ENCODE assay signal across 8 cellular contexts in genomic region chr9:117411547-117411946, GRCh38. TPM values are rescaled to one million over a fixed set of nuclear protein-coding genes. Genes with fewer than 3 reads are reported as not detected.
A peak's percentile ranks its signal among the peaks of the same experiment; 100 is the strongest.
DNase-seq lines count a peak whose midpoint lies in the region; ATAC-seq and TF ChIP-seq lines count a peak whose summit lies in the region.

No MANE protein-coding gene starts in this region.

- TF ChIP-seq CTCF in AG10803 (conservative IDR thresholded peaks at IDR 0.05; ENCODE audit: low read length), result peak; percentile 59

- peak; percentile 77 for ATAC-seq in GM18867 (IDR thresholded peaks at IDR 0.05; ENCODE audit: unreplicated experiment)

- peak; percentile 1 for DNase-seq in AG10803 (ENCODE audit: low read depth)
- peak; percentile 10 to 50 for DNase-seq in NCI-H446 (lab: John Stamatoyannopoulos, UW)
- peak; percentile 32 for DNase-seq in dermis blood vessel endothelial cell
- peak; percentile 42 for DNase-seq in mucosa of gallbladder (ENCODE audit: low spot score)
- no peak for DNase-seq in activated CD4-positive, CD25-positive, alpha-beta regulatory T cell (lab: John Stamatoyannopoulos, UW)
- DNase-seq in effector CD8-positive, alpha-beta T cell (lab: John Stamatoyannopoulos, UW), result no peak
- DNase-seq in activated T-helper 2 cell treated with anti-CD3 and anti-CD28 coated beads, Interferon-gamma antibody, Interleukin-2, Interleukin-4, amounts not matched to agents 10 μg/mL and 5 μg/mL and 100 μg/mL, durations not matched to agents 14 hours and 24 hours and 36 hours (ENCODE audit: low spot score), result no peak

- no peak overlapping the region for H3K4me3 ChIP-seq in AG10803 (ENCODE audit: low read length)

- H3K36me3 Mint-ChIP-seq in activated T-helper 2 cell treated with anti-CD3 and anti-CD28 coated beads, Interferon-gamma antibody, Interleukin-2, Interleukin-4, amounts not matched to agents 10 μg/mL and 5 μg/mL and 100 μg/mL, durations not matched to agents 14 hours and 24 hours and 36 hours (ENCODE audit: low read depth), result peaks cover 2% of the 10 kb centered on the region

- peaks cover 34% of the 10 kb centered on the region for H3K27me3 Mint-ChIP-seq in activated T-helper 2 cell treated with anti-CD3 and anti-CD28 coated beads, Interferon-gamma antibody, Interleukin-2, Interleukin-4, amounts not matched to agents 10 μg/mL and 5 μg/mL and 100 μg/mL, durations not matched to agents 14 hours and 24 hours and 36 hours (ENCODE audit: low read depth)

- no peak overlapping the region for H3K27ac Mint-ChIP-seq in activated T-helper 2 cell treated with anti-CD3 and anti-CD28 coated beads, Interferon-gamma antibody, Interleukin-2, Interleukin-4, amounts not matched to agents 10 μg/mL and 5 μg/mL and 100 μg/mL, durations not matched to agents 14 hours and 24 hours and 36 hours

- no peaks in the 10 kb centered on the region for H3K9me3 Mint-ChIP-seq in activated T-helper 2 cell treated with anti-CD3 and anti-CD28 coated beads, Interferon-gamma antibody, Interleukin-2, Interleukin-4, amounts not matched to agents 10 μg/mL and 5 μg/mL and 100 μg/mL, durations not matched to agents 14 hours and 24 hours and 36 hours

- intact Hi-C loops in activated T-helper 2 cell treated with anti-CD3 and anti-CD28 coated beads, Interferon-gamma antibody, Interleukin-2, Interleukin-4, amounts not matched to agents 10 μg/mL and 5 μg/mL and 100 μg/mL, durations not matched to agents 14 hours and 24 hours and 36 hours (cut with micrococcal nuclease), result no loop called here

- H3K4me3 Mint-ChIP-seq in activated T-helper 2 cell treated with anti-CD3 and anti-CD28 coated beads, Interferon-gamma antibody, Interleukin-2, Interleukin-4, amounts not matched to agents 10 μg/mL and 5 μg/mL and 100 μg/mL, durations not matched to agents 14 hours and 24 hours and 36 hours (ENCODE audit: low read depth), result no peak overlapping the region

- H3K4me1 Mint-ChIP-seq in activated T-helper 2 cell treated with anti-CD3 and anti-CD28 coated beads, Interferon-gamma antibody, Interleukin-2, Interleukin-4, amounts not matched to agents 10 μg/mL and 5 μg/mL and 100 μg/mL, durations not matched to agents 14 hours and 24 hours and 36 hours (ENCODE audit: low read depth), result no peaks in the 10 kb centered on the region

RNA-seq across cellular contexts. Expression of gene ASTN2, which starts 3.3 kb away (rescaled TPM):
- total RNA-seq in dermis blood vessel endothelial cell (1.9 and 3.4 TPM in 2 replicates), mucosa of gallbladder (4.4 TPM)
- 2.7 and 4.0 TPM in 2 replicates for total RNA-seq in activated T-helper 2 cell treated with anti-CD3 and anti-CD28 coated beads, Interferon-gamma antibody, Interleukin-2, Interleukin-4, amounts not matched to agents 10 μg/mL and 5 μg/mL and 100 μg/mL, durations not matched to agents 14 hours and 24 hours and 36 hours

Comparison
In these comparisons a context has a peak if more than half of its experiments do, and no peak if none do; other contexts are left out.
1. DNase-seq: peak in AG10803 (single experiment), NCI-H446 (2 of 2), dermis blood vessel endothelial cell (single experiment) and mucosa of gallbladder (single experiment); none in activated CD4-positive, CD25-positive, alpha-beta regulatory T cell (0 of 4), effector CD8-positive, alpha-beta T cell (single experiment) and activated T-helper 2 cell treated with anti-CD3 and anti-CD28 coated beads, Interferon-gamma antibody, Interleukin-2, Interleukin-4, amounts not matched to agents 10 μg/mL and 5 μg/mL and 100 μg/mL, durations not matched to agents 14 hours and 24 hours and 36 hours (single experiment).